Comparison of ENCODE assay signal across 37 cellular contexts in the genomic region with DNA sequence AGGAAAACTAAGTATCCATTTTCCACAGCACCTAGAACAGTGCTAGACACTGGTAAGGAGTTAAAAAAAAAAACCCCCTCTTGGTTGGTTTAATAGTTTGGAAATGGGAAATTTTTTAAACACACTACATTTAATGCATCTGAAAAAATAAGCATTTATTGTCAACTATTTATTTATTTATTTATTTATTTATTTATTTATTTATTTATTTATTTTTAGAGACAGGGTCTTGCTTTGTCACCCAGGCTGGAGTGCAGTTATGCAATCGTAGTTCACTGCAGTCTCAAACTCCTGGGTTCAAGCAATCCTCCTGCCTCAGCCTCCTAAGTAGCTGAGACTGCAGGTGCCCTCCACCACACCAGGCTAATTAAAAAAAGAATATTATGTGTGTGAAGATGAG. TPM values are rescaled to one million over a fixed set of nuclear protein-coding genes. Genes with fewer than 3 reads are reported as not detected.
"Had no signal": no experiment of that assay in that cellular context is flagged by ENCODE, and none has a peak within 500 bp of the region (broad histone marks: within the 10 kb centered on the region; RNA-seq: fewer than 3 reads in every experiment).

No MANE protein-coding gene starts in this region.

- H3K9me3 ChIP-seq: MG63 had no signal

- H3K36me3 ChIP-seq: MG63 had no signal

- H3K4me3 ChIP-seq: MG63 had no signal

- H3K4me2 ChIP-seq: KMS-11 had no signal

- H3K27ac ChIP-seq: KMS-11 had no signal

- DNase-seq: Karpas-422, Kasumi-1, MG63, MM.1S, MV-4-11, NCI-H1048, NCI-H1092, NCI-H1092 treated with DMSO at 0.1 percent for 48 hours, NCI-H1105, NCI-H1105 treated with DMSO at 0.1 percent for 48 hours, NCI-H1417, NCI-H1417 treated with DMSO at 0.1 percent for 48 hours, NCI-H1436, NCI-H1436 treated with DMSO at 0.1 percent for 48 hours, NCI-H146, NCI-H1694, NCI-H1694 treated with DMSO at 0.1 percent for 48 hours, NCI-H187, NCI-H187 treated with DMSO at 0.1 percent for 48 hours, NCI-H1930, NCI-H2029, NCI-H2029 treated with DMSO at 0.1 percent for 48 hours, NCI-H2081, NCI-H2081 treated with DMSO at 0.1 percent for 48 hours, NCI-H2107, NCI-H2171, NCI-H2171 treated with DMSO at 0.1 percent for 48 hours, NCI-H2227 treated with DMSO at 0.1 percent for 48 hours, NCI-H226, NCI-H345, NCI-H446, NCI-H446 treated with DMSO at 0.1 percent for 48 hours, NCI-H510A, NCI-H510A treated with DMSO at 0.1 percent for 48 hours, NCI-H524 had no signal

RNA-seq across cellular contexts. Expression of a gene that starts 51.6 kb away (rescaled TPM):
- total RNA-seq: LHCN-M2 had no signal
